ENCODE assay signal across 23 cellular contexts in the genomic region with DNA sequence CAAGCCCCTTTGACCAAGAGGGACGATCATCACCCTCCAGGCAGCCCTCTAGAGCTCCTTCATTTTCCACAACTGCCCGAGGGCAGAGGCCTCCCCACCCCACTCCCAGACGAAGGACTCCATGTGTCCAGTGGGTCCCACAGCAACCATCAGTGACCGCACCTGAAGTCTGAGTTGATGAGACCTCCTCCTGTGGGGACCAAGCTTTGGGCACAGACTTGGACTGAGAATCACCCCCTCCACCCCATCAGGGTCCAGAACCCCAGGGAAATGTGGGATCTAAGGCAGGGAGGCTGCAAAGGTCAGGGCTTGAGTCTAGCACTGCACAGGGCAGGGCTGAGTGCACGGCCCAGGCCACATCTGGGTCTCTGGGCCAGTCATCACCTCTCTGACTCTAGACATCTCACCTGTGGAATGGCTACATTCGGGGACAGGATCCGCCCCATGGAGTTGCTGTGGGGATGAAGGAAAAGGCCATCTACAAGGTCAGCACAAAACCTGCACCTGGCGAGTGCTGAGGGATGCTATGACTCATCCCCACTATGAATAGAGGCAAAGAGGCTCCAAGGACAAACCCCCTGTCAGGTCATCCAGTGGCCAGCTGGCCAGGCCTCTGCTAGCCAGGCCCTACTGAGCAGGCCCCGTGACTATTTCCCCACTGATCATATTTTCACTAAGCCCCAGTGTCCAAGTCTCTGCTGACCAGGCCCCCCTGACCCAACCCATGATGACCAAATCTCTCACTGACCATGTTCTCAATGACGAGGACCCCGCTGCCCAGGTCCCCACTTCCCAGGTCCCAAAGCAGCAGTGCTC. TPM values are rescaled to one million over a fixed set of nuclear protein-coding genes. Genes with fewer than 3 reads are reported as not detected.
DNase-seq lines count a peak whose midpoint lies in the region; ATAC-seq and TF ChIP-seq lines count a peak whose summit lies in the region.
"Had no signal": no experiment of that assay in that cellular context is flagged by ENCODE, and none has a peak within 500 bp of the region (broad histone marks: within the 10 kb centered on the region; RNA-seq: fewer than 3 reads in every experiment).

No MANE protein-coding gene starts in this region.

- TF ChIP-seq CTCF in GM10248 (IDR thresholded peaks at IDR 0.05; ENCODE audit: control extremely low read depth, extremely low read depth, low read depth, missing control alignments) (no peak), PC-3 (conservative IDR thresholded peaks at IDR 0.05; ENCODE audit: low read depth, low read length) (no peak), left lung (IDR thresholded peaks at IDR 0.05) (no peak), Peyer's patch (IDR thresholded peaks at IDR 0.05) (no peak)

- ATAC-seq in PC-3 (0 out of 2 replicates have a peak, but pooled peaks have one; percentile 18), left lung (no peak), HG02759 (IDR thresholded peaks at IDR 0.05; ENCODE audit: unreplicated experiment) (no peak)
- no peak for ATAC-seq in stimulated activated memory B cell treated with anti-CD40 and anti-IgM and Interleukin-4, amounts not matched to agents 10 μg/mL and 1 μg/mL and 100 μg/mL, for 72 hours
- ATAC-seq: Panc1, T-cell had no signal

- no peak overlapping the region for H3K4me3 Mint-ChIP-seq in stimulated activated memory B cell treated with anti-CD40 and anti-IgM and Interleukin-4, amounts not matched to agents 10 μg/mL and 1 μg/mL and 100 μg/mL, for 72 hours
- H3K4me3 Mint-ChIP-seq: T-cell had no signal

- H3K27ac ChIP-seq in PC-3 (ENCODE audit: low read length) (no peak overlapping the region), left lung (no peak overlapping the region), Peyer's patch (no peak overlapping the region)
- H3K27ac ChIP-seq: GM23248, skin epidermis, testis had no signal

- H3K4me1 ChIP-seq in PC-3 (ENCODE audit: insufficient read depth, low read length) (no peaks in the 10 kb centered on the region), left lung (no peaks in the 10 kb centered on the region), Peyer's patch (no peaks in the 10 kb centered on the region)
- H3K4me1 ChIP-seq: testis had no signal

- no peaks in the 10 kb centered on the region for H3K79me2 ChIP-seq in PC-3 (ENCODE audit: low read length)

- H2AFZ ChIP-seq in PC-3 (ENCODE audit: low read length) = no peak overlapping the region
- H2AFZ ChIP-seq: GM23248 had no signal

- H3K9me3 ChIP-seq in PC-3 (ENCODE audit: low read length) (no peaks in the 10 kb centered on the region), left lung (no peaks in the 10 kb centered on the region), Peyer's patch (no peaks in the 10 kb centered on the region)
- H3K9me3 ChIP-seq: testis had no signal

- POLR2A ChIA-PET in GM10248 (lab: Yijun Ruan, JAX) = interaction anchor here (0.5 kb wide), 1 partner anchor 54 kb away, joined by 4 read pairs; no protein-coding TSS in a partner anchor
- POLR2A ChIA-PET in PC-3 (lab: Charles Lee; ENCODE audit: unreplicated experiment) = no interaction called here

- CTCF ChIA-PET in GM10248 (lab: Yijun Ruan, JAX) = no interaction called here
- CTCF ChIA-PET in PC-3 (lab: Charles Lee) = no interaction called here

- TF ChIP-seq POLR2A in Peyer's patch (IDR thresholded peaks at IDR 0.05) = no peak

- peaks cover 49% of the 10 kb centered on the region for H3K36me3 Mint-ChIP-seq in stimulated activated memory B cell treated with anti-CD40 and anti-IgM and Interleukin-4, amounts not matched to agents 10 μg/mL and 1 μg/mL and 100 μg/mL, for 72 hours
- H3K36me3 Mint-ChIP-seq: T-cell had no signal

- no peaks in the 10 kb centered on the region for H4K20me1 ChIP-seq in PC-3 (ENCODE audit: low read length)

- H3F3A ChIP-seq in PC-3 (ENCODE audit: low read length, unreplicated experiment) = no peaks in the 10 kb centered on the region

- no peak overlapping the region for H3K4me2 ChIP-seq in PC-3 (ENCODE audit: low read length)

- H3K27ac Mint-ChIP-seq in stimulated activated memory B cell treated with anti-CD40 and anti-IgM and Interleukin-4, amounts not matched to agents 10 μg/mL and 1 μg/mL and 100 μg/mL, for 72 hours = peak overlapping the region; percentile 79
- H3K27ac Mint-ChIP-seq: activated T-helper 2 cell treated with anti-CD3 and anti-CD28 coated beads, Interferon-gamma antibody, Interleukin-2, Interleukin-4, amounts not matched to agents 10 μg/mL and 5 μg/mL and 100 μg/mL, durations not matched to agents 14 hours and 24 hours and 36 hours; T-cell had no signal

- H3K27me3 ChIP-seq in PC-3 (ENCODE audit: low read length) (no peaks in the 10 kb centered on the region), left lung (no peaks in the 10 kb centered on the region), Peyer's patch (no peaks in the 10 kb centered on the region)
- H3K27me3 ChIP-seq: testis had no signal

- DNase-seq in GM10248 (ENCODE audit: extremely low spot score) (peak; percentile 18), PC-3 (peak; percentile 22), left lung (peak; percentile 10 to 20), Peyer's patch (no peak)
- no peak for DNase-seq in activated naive CD4-positive, alpha-beta T cell (lab: John Stamatoyannopoulos, UW)
- DNase-seq: activated CD8-positive, alpha-beta memory T cell treated with anti-CD3 and anti-CD28 coated beads for 24 hours; amygdala; cerebellar nuclear complex; GM23248; hypothalamus; NCI-H1048; NCI-H2107; NCI-H526 treated with DMSO at 0.1 percent for 48 hours; nucleus accumbens; stimulated activated CD4-positive, alpha-beta T cell treated with anti-CD3 and anti-CD28 coated beads, Interleukin-4, amount 100 ng/mL, for 4 hours; stimulated activated CD8-positive, alpha-beta memory T cell treated with anti-CD3 and anti-CD28 coated beads, Interleukin-4, amount 100 ng/mL, for 48 hours; T-cell; testis had no signal

- H3K9me2 ChIP-seq in PC-3 (replicated peaks; ENCODE audit: low read length) = no peaks in the 10 kb centered on the region

- no TSS peak for BruUV-seq in PC-3 (replicated peaks; lab: Mats Ljungman, UMichigan)

- H3K9ac ChIP-seq in PC-3 (ENCODE audit: low read length) = no peak overlapping the region
- H3K9ac ChIP-seq: GM23248 had no signal

- no peaks in the 10 kb centered on the region for H3K9me3 Mint-ChIP-seq in stimulated activated memory B cell treated with anti-CD40 and anti-IgM and Interleukin-4, amounts not matched to agents 10 μg/mL and 1 μg/mL and 100 μg/mL, for 72 hours
- H3K9me3 Mint-ChIP-seq: activated T-helper 2 cell treated with anti-CD3 and anti-CD28 coated beads, Interferon-gamma antibody, Interleukin-2, Interleukin-4, amounts not matched to agents 10 μg/mL and 5 μg/mL and 100 μg/mL, durations not matched to agents 14 hours and 24 hours and 36 hours; T-cell had no signal

- H3K36me3 ChIP-seq in PC-3 (ENCODE audit: low read depth, low read length) (no peaks in the 10 kb centered on the region), left lung (no peaks in the 10 kb centered on the region), Peyer's patch (no peaks in the 10 kb centered on the region)

- H3K27me3 Mint-ChIP-seq in stimulated activated memory B cell treated with anti-CD40 and anti-IgM and Interleukin-4, amounts not matched to agents 10 μg/mL and 1 μg/mL and 100 μg/mL, for 72 hours = no peaks in the 10 kb centered on the region

- H3K4me3 ChIP-seq in PC-3 (ENCODE audit: low read length) (no peak overlapping the region), left lung (no peak overlapping the region), Peyer's patch (no peak overlapping the region)
- H3K4me3 ChIP-seq: GM23248, skin epidermis, testis had no signal

- peaks cover 61% of the 10 kb centered on the region for H3K4me1 Mint-ChIP-seq in stimulated activated memory B cell treated with anti-CD40 and anti-IgM and Interleukin-4, amounts not matched to agents 10 μg/mL and 1 μg/mL and 100 μg/mL, for 72 hours

- intact Hi-C loops in PC-3 (cut with micrococcal nuclease) = no loop called here
- intact Hi-C loops in left lung (cut with DNase I) = no loop called here

RNA-seq across cellular contexts. Expression of gene TNFRSF13B, which starts 38.4 kb away (rescaled TPM):
- not detected in 2 replicates for total RNA-seq in PC-3 (2014; rRNA removed)
- under 1 TPM; 0.61 to 0.79 TPM for total RNA-seq in left lung
- total RNA-seq in Peyer's patch = 10 to 100 TPM in 1 of 4 donors, 1 to 10 TPM in 1, not detected in 2; 3.2 to 86.6 TPM
- total RNA-seq: GM23248, testis had no signal

Comparison
In these comparisons a context has a peak if more than half of its experiments do, and no peak if none do; other contexts are left out.
1. DNase-seq: peak in GM10248 (single experiment), PC-3 (single experiment) and left lung (2 of 2); none in activated naive CD4-positive, alpha-beta T cell (0 of 4) and Peyer's patch (0 of 3).